Comparison of ENCODE assay signal across 8 cellular contexts in the genomic region with DNA sequence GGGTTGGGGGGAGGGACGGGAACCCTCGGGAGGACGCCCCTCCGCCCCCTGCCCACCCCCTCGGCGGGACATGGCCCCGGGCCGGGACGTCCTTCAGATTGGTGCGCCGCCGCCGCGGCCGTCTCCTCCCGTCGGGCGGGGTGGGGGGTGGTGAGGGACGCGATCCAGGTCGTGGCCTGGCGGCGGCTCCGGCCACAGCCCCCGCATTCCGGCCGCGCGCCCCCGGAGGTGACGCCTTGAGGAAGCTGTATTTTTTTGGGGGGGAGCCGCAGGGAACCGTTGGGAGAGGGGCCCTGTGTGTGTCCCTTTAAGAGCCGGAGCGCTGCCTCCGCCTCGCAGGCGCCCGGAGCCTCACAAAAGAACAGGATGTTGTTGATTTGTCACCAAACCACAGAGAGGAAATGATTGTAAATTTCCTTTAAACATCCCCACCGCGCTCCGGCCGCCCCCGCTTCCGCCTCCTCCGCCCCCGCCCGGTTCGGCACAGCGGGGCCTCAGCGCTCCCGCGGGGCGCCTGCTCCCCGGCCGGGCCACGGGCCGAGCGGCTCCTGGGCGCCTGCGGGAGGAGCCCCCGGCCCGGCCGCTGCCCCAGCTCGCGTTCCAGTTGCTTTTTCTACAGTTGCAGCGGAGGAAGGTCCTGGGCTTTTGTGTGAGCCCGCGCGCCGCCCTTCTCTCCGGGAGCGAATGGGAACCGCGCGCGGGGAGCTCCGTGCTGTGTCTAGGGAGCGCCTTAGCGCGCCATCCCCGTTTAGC. TPM values are rescaled to one million over a fixed set of nuclear protein-coding genes. Genes with fewer than 3 reads are reported as not detected.
DNase-seq lines count a peak whose midpoint lies in the region; ATAC-seq, FAIRE-seq and TF ChIP-seq lines count a peak whose summit lies in the region.

No MANE protein-coding gene starts in this region.

- peak overlapping the region; percentile 100; the same call in 2 of the 3 replicates for H2BK15ac ChIP-seq in IMR-90 (ENCODE audit: low read depth, low read length)

- peak overlapping the region; percentile 93 for H4K5ac ChIP-seq in IMR-90 (ENCODE audit: low read depth, low read length)

- H3K4ac ChIP-seq in IMR-90 (ENCODE audit: low read depth, low read length), result peak overlapping the region; percentile 100

- H3K79me2 ChIP-seq in DOHH2 (ENCODE audit: control insufficient read depth, low read length), result no peaks in the 10 kb centered on the region

- H3K4me3 ChIP-seq in DOHH2 (ENCODE audit: low read length), result peak overlapping the region; percentile 73
- peak overlapping the region; percentile 46 for H3K4me3 ChIP-seq in IMR-90 (ENCODE audit: insufficient read depth, low read depth, low read length)
- peak overlapping the region; percentile 59 for H3K4me3 ChIP-seq in neuron (ENCODE audit: low read length)
- peak overlapping the region; percentile 61 to 80 for H3K4me3 ChIP-seq in stomach smooth muscle (ENCODE audit: low read length in 2 of 2)

- H4K8ac ChIP-seq in IMR-90 (ENCODE audit: low read depth in 2 of 2, low read length in 2 of 2), result peak overlapping the region; percentile 98 to 99

- peak overlapping the region; percentile 94 for H3K56ac ChIP-seq in IMR-90 (ENCODE audit: extremely low read depth, insufficient read depth, low read length)

- H3K14ac ChIP-seq in IMR-90 (replicated peaks; ENCODE audit: low read depth, low read length), result peak overlapping the region; percentile 99

- peaks cover 17% of the 10 kb centered on the region for H3K4me1 ChIP-seq in DOHH2 (ENCODE audit: control insufficient read depth, low read length)
- H3K4me1 ChIP-seq in IMR-90 (ENCODE audit: control insufficient read depth, insufficient read depth, low read length), result peaks cover 12% of the 10 kb centered on the region
- H3K4me1 ChIP-seq in neuron (ENCODE audit: insufficient read depth, low read length), result peaks cover 18% of the 10 kb centered on the region
- H3K4me1 ChIP-seq in stomach smooth muscle (ENCODE audit: control insufficient read depth, insufficient read depth, low read length), result peaks cover 11% of the 10 kb centered on the region

- peak overlapping the region; percentile 96 for H2AK9ac ChIP-seq in IMR-90 (replicated peaks; ENCODE audit: low read depth, low read length, poor library complexity)

- no peaks in the 10 kb centered on the region for H3K9me2 ChIP-seq in DOHH2 (replicated peaks; ENCODE audit: control insufficient read depth, low read length)

- intact Hi-C loops in IMR-90 (cut with micrococcal nuclease), result loop anchor here (1.0 to 2.0 kb wide), 3 partner anchors 32 to 205 kb away; partner anchors contain the start of gene SPRY4

- H3K9ac ChIP-seq in IMR-90 (ENCODE audit: low read depth, low read length) (peak overlapping the region; percentile 92), stomach smooth muscle (ENCODE audit: low read length in 2 of 2) (peak overlapping the region; percentile 69 to 81)

- peak overlapping the region; percentile 97 for H2BK20ac ChIP-seq in IMR-90 (ENCODE audit: low read depth, low read length)

- TF ChIP-seq RAD21 in IMR-90 (IDR thresholded peaks at IDR 0.05; ENCODE audit: low read length), result no peak; the same call in 1 of the 2 replicates

- H3K9me1 ChIP-seq in IMR-90 (ENCODE audit: insufficient read depth, low read length), result peaks cover 16% of the 10 kb centered on the region

- H4K20me1 ChIP-seq in DOHH2 (ENCODE audit: control insufficient read depth, insufficient read depth, low read depth, low read length), result peaks cover 11% of the 10 kb centered on the region
- H4K20me1 ChIP-seq in IMR-90 (ENCODE audit: insufficient read depth, low read length), result no peaks in the 10 kb centered on the region

- H3K18ac ChIP-seq in IMR-90 (ENCODE audit: low read depth, low read length), result peak overlapping the region; percentile 98

- H3K9me3 ChIP-seq in DOHH2 (ENCODE audit: control insufficient read depth, insufficient read depth, low read length) (peaks cover 5% of the 10 kb centered on the region; the same call in 1 of the 2 replicates), IMR-90 (ENCODE audit: control insufficient read depth, insufficient read depth, low read length) (no peaks in the 10 kb centered on the region), neuron (ENCODE audit: low read length) (no peaks in the 10 kb centered on the region), stomach smooth muscle (ENCODE audit: control insufficient read depth in 2 of 2, low read length in 2 of 2) (no peaks in the 10 kb centered on the region)

- peak overlapping the region; percentile 99 for H4K91ac ChIP-seq in IMR-90 (ENCODE audit: insufficient read depth, low read depth, low read length)

- BruUV-seq in IMR-90 (replicated peaks; lab: Mats Ljungman, UMichigan), result no TSS peak

- DNase-seq in IMR-90, result peak; percentile 92
- DNase-seq in SIG-M5 (lab: John Stamatoyannopoulos, UW), result peak; percentile 89
- peak; percentile 86 for DNase-seq in activated gamma-delta T cell treated with anti-CD3 and anti-CD28 coated beads, Interleukin-2, amount 50 U/mL, for 16 hours (ENCODE audit: low read depth)
- DNase-seq in frontal cortex (ENCODE audit: low spot score in 2 of 2), result peak; percentile 83 to 89

- H3K79me1 ChIP-seq in IMR-90 (ENCODE audit: low read depth in 1 of 2, low read length in 2 of 2), result peaks cover 23 to 66% of the 10 kb centered on the region in 2 experiments; a peak in 3 of 4 replicates

- TF ChIP-seq POLR2A in IMR-90 (IDR thresholded peaks at IDR 0.05; ENCODE audit: low read depth, low read length), result peak; percentile 83

- POLR2A ChIA-PET in IMR-90 (lab: Charles Lee; ENCODE audit: unreplicated experiment), result interaction anchor here (0.5 to 1.1 kb wide), 6 partner anchors 29 to 288 kb away, joined by 3 to 6 read pairs (median 3); no protein-coding TSS in a partner anchor

- peaks cover 4% of the 10 kb centered on the region; the same call in 1 of the 2 replicates for H3F3A ChIP-seq in DOHH2 (ENCODE audit: control insufficient read depth, insufficient read depth)

- dilution Hi-C loops in IMR-90 (cut with HindIII; ENCODE audit: low sequenced_read_pairs, unreplicated experiment), result no loop called here

- peak overlapping the region; percentile 98 for H2BK120ac ChIP-seq in IMR-90 (ENCODE audit: low read depth, low read length)

- FAIRE-seq in frontal cortex (lab: Jason Lieb, UNC), result no peak

- H3K4me2 ChIP-seq in DOHH2 (ENCODE audit: low read length) (peak overlapping the region; percentile 75), IMR-90 (ENCODE audit: low read depth, low read length) (peak overlapping the region; percentile 97)

- CTCF ChIA-PET in IMR-90 (lab: Yijun Ruan, JAX), result interaction anchor here (0.6 to 1.3 kb wide), 4 partner anchors 30 to 228 kb away, joined by 3 to 6 read pairs (median 4); no protein-coding TSS in a partner anchor

- peak overlapping the region; percentile 93 for H2AFZ ChIP-seq in IMR-90 (replicated peaks; ENCODE audit: low read length, poor library complexity)
- peak overlapping the region; percentile 93 for H2AFZ ChIP-seq in neuron (ENCODE audit: low read depth, low read length)

- H2AK5ac ChIP-seq in IMR-90 (ENCODE audit: low read depth, low read length), result peak overlapping the region; percentile 99

- H3K27me3 ChIP-seq in DOHH2 (ENCODE audit: control insufficient read depth, low read length), result peaks cover 64% of the 10 kb centered on the region
- H3K27me3 ChIP-seq in IMR-90 (ENCODE audit: control insufficient read depth, insufficient read depth, low read length), result no peaks in the 10 kb centered on the region
- H3K27me3 ChIP-seq in neuron (ENCODE audit: insufficient read depth, low read length), result no peaks in the 10 kb centered on the region
- H3K27me3 ChIP-seq in stomach smooth muscle (ENCODE audit: control insufficient read depth in 1 of 2, insufficient read depth in 2 of 2, low read length in 2 of 2), result no peaks in the 10 kb centered on the region

- WGBS in IMR-90 (ENCODE audit: extremely low coverage in 2 of 2, insufficient read length in 1 of 2), 2 experiments, result 0% methylated on average over 14 of the region's 82 CpGs; no CpG with 5 or more reads in 1 of the 2 experiments

- no peaks in the 10 kb centered on the region for H3K36me3 ChIP-seq in DOHH2 (ENCODE audit: control insufficient read depth, low read length)
- H3K36me3 ChIP-seq in IMR-90 (ENCODE audit: control insufficient read depth, insufficient read depth, low read length), result no peaks in the 10 kb centered on the region
- H3K36me3 ChIP-seq in neuron (ENCODE audit: insufficient read depth, low read length), result no peaks in the 10 kb centered on the region
- no peaks in the 10 kb centered on the region for H3K36me3 ChIP-seq in stomach smooth muscle (ENCODE audit: control insufficient read depth in 2 of 2, insufficient read depth in 2 of 2, low read length in 2 of 2)

- ATAC-seq in GM21576 (IDR thresholded peaks at IDR 0.05; ENCODE audit: unreplicated experiment) (peak; percentile 93), IMR-90 (ENCODE audit: low read depth) (peak; percentile 87)

- H3K27ac ChIP-seq in DOHH2 (ENCODE audit: low read depth, low read length), result no peak overlapping the region
- peak overlapping the region; percentile 95 for H3K27ac ChIP-seq in IMR-90 (ENCODE audit: insufficient read depth, low read length)
- peak overlapping the region; percentile 81 for H3K27ac ChIP-seq in stomach smooth muscle (ENCODE audit: low read length)

- peak overlapping the region; percentile 96 for H2BK5ac ChIP-seq in IMR-90 (ENCODE audit: low read depth, low read length, poor library complexity, severe bottlenecking)

- in situ Hi-C loops in IMR-90 (cut with MboI; ENCODE audit: low sequenced_read_pairs), result no loop called here

- H3K23ac ChIP-seq in IMR-90 (ENCODE audit: low read depth, low read length), result peak overlapping the region; percentile 98

- TF ChIP-seq CTCF in DOHH2 (IDR thresholded peaks at IDR 0.05; ENCODE audit: low read depth, low read length, poor library complexity, severe bottlenecking) (no peak), IMR-90 (conservative IDR thresholded peaks at IDR 0.05; ENCODE audit: low read depth, low read length) (0 out of 2 replicates have a peak, but pooled peaks have one; percentile 9)

TF ChIP-seq in IMR-90, 13 proteins besides CTCF, POLR2A, EP300 and RAD21 (continues in another document):
- TF ChIP-seq RCOR1 (IDR thresholded peaks at IDR 0.05; ENCODE audit: insufficient replicate concordance, low read length), result no peak
- TF ChIP-seq CHD1 (IDR thresholded peaks at IDR 0.05; ENCODE audit: low read depth, low read length), result no peak; the same call in 1 of the 2 replicates
- TF ChIP-seq CEBPB (IDR thresholded peaks at IDR 0.05; ENCODE audit: low read depth, low read length), result no peak
- peak; percentile 99 for TF ChIP-seq MAZ (IDR thresholded peaks at IDR 0.05; ENCODE audit: borderline replicate concordance, low read depth, low read length)

RNA-seq across cellular contexts. Expression of gene SPRY4, which starts 32.1 kb away (rescaled TPM):
- total RNA-seq in IMR-90 (2012; rRNA removed) (8.4 and 10.3 TPM in 2 replicates), frontal cortex (4.5 TPM)
- 21.0 and 22.1 TPM in 2 replicates for polyA plus RNA-seq in IMR-90 (2012; rRNA removed)
- polyA plus RNA-seq in IMR-90 (2012; cell fraction: cytosol; rRNA removed), result 13.3 and 14.6 TPM in 2 replicates
- 59.8 and 89.3 TPM in 2 replicates for polyA plus RNA-seq in IMR-90 (2012; cell fraction: nucleus; rRNA removed; ENCODE audit: low replicate concordance)
